8 cellular contexts compared by ENCODE assay signal in genomic region chr1:172532700-172533510, GRCh38. TPM values are rescaled to one million over a fixed set of nuclear protein-coding genes. Genes with fewer than 3 reads are reported as not detected.
DNase-seq lines count a peak whose midpoint lies in the region; ATAC-seq and TF ChIP-seq lines count a peak whose summit lies in the region.

SUCO (plus strand) TSS chr1:172533150; CDS start chr1:172533436, 286 bp downstream.

- peak in 1 of 3 experiments; percentile 5 for TF ChIP-seq CTCF in ascending aorta (IDR thresholded peaks at IDR 0.05)
- peak in 1 of 3 experiments; percentile 8 for TF ChIP-seq CTCF in vagina (IDR thresholded peaks at IDR 0.05)

- peak within 1 kb of the TSS; percentile 95 to 98 for H3K27ac ChIP-seq in ascending aorta
- H3K27ac ChIP-seq in right cardiac atrium (ENCODE audit: low read length), result peak within 1 kb of the TSS; percentile 97
- peak within 1 kb of the TSS; percentile 99 for H3K27ac ChIP-seq in vagina

- H3K4me3 Mint-ChIP-seq in T-helper 2 cell treated with Interferon-gamma antibody and Interleukin-4, amounts not matched to agents 5 μg/mL and 100 μg/mL, for 36 hours, result peak within 1 kb of the TSS; percentile 95

- no peaks in the 10 kb centered on the region for H3K9me3 Mint-ChIP-seq in T-helper 2 cell treated with Interferon-gamma antibody and Interleukin-4, amounts not matched to agents 5 μg/mL and 100 μg/mL, for 36 hours

- H3K27ac Mint-ChIP-seq in T-helper 2 cell treated with Interferon-gamma antibody and Interleukin-4, amounts not matched to agents 5 μg/mL and 100 μg/mL, for 36 hours, result peak within 1 kb of the TSS; percentile 99

- WGBS in right cardiac atrium, result under 1% methylated on average over 74 of the region's 74 CpGs

- peaks cover 15% of the 10 kb centered on the region for H3K27me3 Mint-ChIP-seq in T-helper 2 cell treated with Interferon-gamma antibody and Interleukin-4, amounts not matched to agents 5 μg/mL and 100 μg/mL, for 36 hours (ENCODE audit: low read depth)

- H3K27me3 ChIP-seq in ascending aorta (no peaks in the 10 kb centered on the region), right cardiac atrium (ENCODE audit: control insufficient read depth, insufficient read depth) (no peaks in the 10 kb centered on the region), vagina (no peaks in the 10 kb centered on the region)

- no peaks in the 10 kb centered on the region for H3K36me3 ChIP-seq in ascending aorta
- H3K36me3 ChIP-seq in vagina, result no peaks in the 10 kb centered on the region

- peaks cover 6% of the 10 kb centered on the region for H3K36me3 Mint-ChIP-seq in T-helper 2 cell treated with Interferon-gamma antibody and Interleukin-4, amounts not matched to agents 5 μg/mL and 100 μg/mL, for 36 hours (ENCODE audit: low read depth)

- intact Hi-C loops in ascending aorta (cut with DNase I), result loop anchor here (2.0 to 5.0 kb wide), 8 partner anchors 91 to 1334 kb away; partner anchors contain the start of genes DNM3, GAS5, METTL13 and PIGC
- intact Hi-C loops in right cardiac atrium (cut with DNase I), result loop anchor here in 2 of 4 donors (5.0 to 10.0 kb wide), 2 partner anchors 78 to 81 kb away; no protein-coding TSS in a partner anchor
- intact Hi-C loops in vagina (cut with DNase I), result no loop called here

- H3K4me3 ChIP-seq in ascending aorta (peak within 1 kb of the TSS; percentile 80 to 83), right cardiac atrium (ENCODE audit: low read length) (peak within 1 kb of the TSS; percentile 93), vagina (peak within 1 kb of the TSS; percentile 67 to 96)

- H3K4me1 ChIP-seq in ascending aorta (peaks cover 4 to 10% of the 10 kb centered on the region in 2 donors), right cardiac atrium (ENCODE audit: control insufficient read depth, insufficient read depth, low read length) (no peaks in the 10 kb centered on the region), vagina (peaks cover 45% of the 10 kb centered on the region)

- H3K9me3 ChIP-seq in ascending aorta (no peaks in the 10 kb centered on the region), right cardiac atrium (ENCODE audit: control insufficient read depth, low read length) (no peaks in the 10 kb centered on the region), vagina (no peaks in the 10 kb centered on the region)

- ATAC-seq in GM18502 (IDR thresholded peaks at IDR 0.05; ENCODE audit: poor library complexity, unreplicated experiment) (peak; percentile 85), HG02970 (IDR thresholded peaks at IDR 0.05; ENCODE audit: low FRiP score, unreplicated experiment) (peak; percentile 91), right cardiac atrium (peak; percentile 98 to 99)

- peaks cover 35% of the 10 kb centered on the region for H3K4me1 Mint-ChIP-seq in T-helper 2 cell treated with Interferon-gamma antibody and Interleukin-4, amounts not matched to agents 5 μg/mL and 100 μg/mL, for 36 hours (ENCODE audit: low read depth)

- peak in 1 of 2 donors; percentile 97 for TF ChIP-seq POLR2A in vagina (IDR thresholded peaks at IDR 0.05)

- peak; percentile 96 to 98 for DNase-seq in NCI-H1930 (lab: John Stamatoyannopoulos, UW)
- peak; percentile 100 for DNase-seq in T-helper 2 cell treated with Interferon-gamma antibody and Interleukin-4, amounts not matched to agents 5 μg/mL and 100 μg/mL, for 36 hours (ENCODE audit: low spot score)
- peak; percentile 100 for DNase-seq in ascending aorta (ENCODE audit: low spot score in 2 of 2)
- peak; percentile 100 for DNase-seq in right cardiac atrium
- peak; percentile 100 for DNase-seq in putamen (ENCODE audit: low spot score)
- peak; percentile 100 for DNase-seq in vagina (ENCODE audit: extremely low spot score in 2 of 2)

RNA-seq across cellular contexts. Expression of gene SUCO, which starts in this region (rescaled TPM):
- total RNA-seq in ascending aorta (7.8 TPM), right cardiac atrium (10 to 100 TPM; 31.4 to 36.1 (median 32.0) TPM), vagina (38.3 TPM)
- polyA plus RNA-seq in right cardiac atrium, result 10.3 TPM

Comparison
In these comparisons a context has a peak if more than half of its experiments do, and no peak if none do; other contexts are left out.
1. Peak in every context shown above with its lines: DNase-seq, ATAC-seq, H3K4me3 ChIP-seq and H3K27ac ChIP-seq.